8 cellular contexts compared by ENCODE assay signal in genomic region chr2:130726614-130727180, GRCh38. TPM values are rescaled to one million over a fixed set of nuclear protein-coding genes. Genes with fewer than 3 reads are reported as not detected.
A peak's percentile ranks its signal among the peaks of the same experiment; 100 is the strongest.
DNase-seq lines count a peak whose midpoint lies in the region; ATAC-seq, FAIRE-seq and TF ChIP-seq lines count a peak whose summit lies in the region.

No MANE protein-coding gene starts in this region.

- no peak overlapping the region for H2AFZ ChIP-seq in HepG2 (ENCODE audit: low read length)

- H3K4me2 ChIP-seq in HepG2 (ENCODE audit: low read depth, low read length), result no peak overlapping the region

- DNase-seq in brain microvascular endothelial cell (no peak), HepG2 (ENCODE audit: low spot score) (no peak), cerebellar cortex (ENCODE audit: low spot score) (no peak)
- DNase-seq in stimulated activated CD4-positive, alpha-beta T cell treated with anti-CD3 and anti-CD28 coated beads, Interleukin-1b, Interleukin-23, amount 100 ng/mL, for 48 hours, result no peak

- H3K27ac ChIP-seq in 22Rv1 (peak overlapping the region; percentile 68), HUES48 (ENCODE audit: low read depth, low read length) (peak overlapping the region; percentile 68), brain microvascular endothelial cell (no peak overlapping the region), muscle layer of colon (ENCODE audit: low read depth, low read length) (no peak overlapping the region), HepG2 (ENCODE audit: extremely low read length, insufficient read depth, low read length) (no peak overlapping the region)

- H3K9ac ChIP-seq in HUES48 (ENCODE audit: low read depth, low read length) (peak overlapping the region; percentile 29; the same call in 1 of the 2 replicates), muscle layer of colon (ENCODE audit: low read length) (peak overlapping the region; percentile 30), HepG2 (ENCODE audit: insufficient read depth, low read depth, low read length) (no peak overlapping the region)

- H3K4me1 ChIP-seq in HUES48 (ENCODE audit: control insufficient read depth, insufficient read depth, low read length), result peaks cover 12% of the 10 kb centered on the region; the same call in 1 of the 2 replicates
- H3K4me1 ChIP-seq in muscle layer of colon (ENCODE audit: insufficient read depth, low read length), result peaks cover 9% of the 10 kb centered on the region
- no peaks in the 10 kb centered on the region for H3K4me1 ChIP-seq in HepG2 (ENCODE audit: insufficient read depth, low read length)

- ATAC-seq in GM21528 (IDR thresholded peaks at IDR 0.05; ENCODE audit: low FRiP score, unreplicated experiment) (no peak), HepG2 (no peak; the same call in 2 of the 3 replicates)

- no peak for TF ChIP-seq POLR2A in HepG2 (IDR thresholded peaks at IDR 0.05; ENCODE audit: insufficient read depth in 1 of 2, low read depth in 2 of 2, low read length in 2 of 2)

- no peak for TF ChIP-seq RAD21 in HepG2 (CRISPR knock-in tag; IDR thresholded peaks at IDR 0.05)

- no peaks in the 10 kb centered on the region for H3K79me2 ChIP-seq in HepG2 (ENCODE audit: insufficient read depth, low read length)

- H3K9me3 ChIP-seq in HUES48 (ENCODE audit: control insufficient read depth, insufficient read depth, low read length) (no peaks in the 10 kb centered on the region), muscle layer of colon (ENCODE audit: low read length) (no peaks in the 10 kb centered on the region), HepG2 (ENCODE audit: low read length) (no peaks in the 10 kb centered on the region)

- 74% methylated on average over 18 of the region's 20 CpGs for WGBS in HepG2 (ENCODE audit: low lambda C conversion rate)

- no TSS peak for BruUV-seq in HepG2 (replicated peaks; lab: Mats Ljungman, UMichigan)

- CTCF ChIA-PET in HepG2 (lab: Yijun Ruan, JAX; ENCODE audit: low intra/inter-chr PET ratio, low total read pairs), result no interaction called here

- peak overlapping the region; percentile 83 for H3K4me3 ChIP-seq in HUES48 (ENCODE audit: low read depth, low read length)
- peak overlapping the region; percentile 58 for H3K4me3 ChIP-seq in brain microvascular endothelial cell (ENCODE audit: low read depth, low read length)
- peak overlapping the region; percentile 62 to 72 for H3K4me3 ChIP-seq in muscle layer of colon (ENCODE audit: low read depth in 1 of 2, low read length in 2 of 2)
- no peak overlapping the region for H3K4me3 ChIP-seq in HepG2 (replicated peaks in 1 of 3; ENCODE audit: insufficient read depth in 1 of 3, low read depth in 2 of 3, low read length in 3 of 3)

- no peak for FAIRE-seq in HepG2 (lab: Jason Lieb, UNC)

- no peaks in the 10 kb centered on the region for H4K20me1 ChIP-seq in HepG2 (ENCODE audit: insufficient read depth, low read length)

- TF ChIP-seq CTCF in 22Rv1 (IDR thresholded peaks at IDR 0.05) (no peak), brain microvascular endothelial cell (IDR thresholded peaks at IDR 0.05; ENCODE audit: low read depth, low read length, missing control alignments) (no peak), HepG2 (CRISPR knock-in tag; IDR thresholded peaks at IDR 0.05) (no peak)

- POLR2A ChIA-PET in HepG2 (lab: Yijun Ruan, JAX), result no interaction called here

- TF ChIP-seq EP300 in HepG2 (IDR thresholded peaks at IDR 0.05; ENCODE audit: low read depth in 2 of 2, low read length in 2 of 2) (no peak), HepG2 (CRISPR knock-in tag; IDR thresholded peaks at IDR 0.05; ENCODE audit: borderline replicate concordance) (no peak)

- intact Hi-C loops in HepG2 (cut with micrococcal nuclease; ENCODE audit: unreplicated experiment), result no loop called here

- in situ Hi-C loops in brain microvascular endothelial cell (cut with HindIII; ENCODE audit: low pct_ligation_motif_present, low sequenced_read_pairs) (no loop called here), HepG2 (cut with HindIII; ENCODE audit: extremely low pct_ligation_motif_present, low pct_unique_long_range_greater_than_20kb) (no loop called here)

- H3K36me3 ChIP-seq in HUES48 (ENCODE audit: control insufficient read depth, insufficient read depth, low read length) (no peaks in the 10 kb centered on the region), brain microvascular endothelial cell (replicated peaks) (no peaks in the 10 kb centered on the region), muscle layer of colon (ENCODE audit: insufficient read depth, low read length) (no peaks in the 10 kb centered on the region), HepG2 (replicated peaks in 1 of 2; ENCODE audit: control insufficient read depth in 1 of 2, insufficient read depth in 2 of 2, low read length in 2 of 2) (no peaks in the 10 kb centered on the region)

- H3K27me3 ChIP-seq in HUES48 (ENCODE audit: control insufficient read depth, insufficient read depth, low read length), result peaks cover 16% of the 10 kb centered on the region
- no peaks in the 10 kb centered on the region for H3K27me3 ChIP-seq in brain microvascular endothelial cell (replicated peaks)
- no peaks in the 10 kb centered on the region for H3K27me3 ChIP-seq in muscle layer of colon (ENCODE audit: control insufficient read depth in 1 of 2, insufficient read depth in 2 of 2, low read length in 2 of 2)
- H3K27me3 ChIP-seq in HepG2 (ENCODE audit: control insufficient read depth in 1 of 2, insufficient read depth in 2 of 2, low read length in 2 of 2), result peaks cover 0 to 23% of the 10 kb centered on the region in 2 experiments; a peak in 2 of 5 replicates

TF ChIP-seq in HepG2, 621 proteins besides CTCF, POLR2A, EP300 and RAD21 (continues in another document):
- TF ChIP-seq, protein P1, sequence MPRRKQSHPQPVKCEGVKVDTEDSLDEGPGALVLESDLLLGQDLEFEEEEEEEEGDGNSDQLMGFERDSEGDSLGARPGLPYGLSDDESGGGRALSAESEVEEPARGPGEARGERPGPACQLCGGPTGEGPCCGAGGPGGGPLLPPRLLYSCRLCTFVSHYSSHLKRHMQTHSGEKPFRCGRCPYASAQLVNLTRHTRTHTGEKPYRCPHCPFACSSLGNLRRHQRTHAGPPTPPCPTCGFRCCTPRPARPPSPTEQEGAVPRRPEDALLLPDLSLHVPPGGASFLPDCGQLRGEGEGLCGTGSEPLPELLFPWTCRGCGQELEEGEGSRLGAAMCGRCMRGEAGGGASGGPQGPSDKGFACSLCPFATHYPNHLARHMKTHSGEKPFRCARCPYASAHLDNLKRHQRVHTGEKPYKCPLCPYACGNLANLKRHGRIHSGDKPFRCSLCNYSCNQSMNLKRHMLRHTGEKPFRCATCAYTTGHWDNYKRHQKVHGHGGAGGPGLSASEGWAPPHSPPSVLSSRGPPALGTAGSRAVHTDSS (CRISPR knock-in tag; conservative IDR thresholded peaks at IDR 0.05), result no peak

RNA-seq across cellular contexts. Expression of gene GPR148, which starts 2.2 kb away (rescaled TPM):
- total RNA-seq in HepG2 (2016; rRNA removed; fragmentation: Illumina TruSeq; extraction: Trizol), result not detected in 2 replicates
- total RNA-seq in HepG2 (2016; cell fraction: cytosol; rRNA removed; fragmentation: Illumina TruSeq; extraction: Trizol; ENCODE audit: low read depth), result not detected in 2 replicates
- not detected in 2 replicates for total RNA-seq in HepG2 (2016; cell fraction: insoluble cytoplasmic fraction; rRNA removed; fragmentation: Illumina TruSeq; extraction: Trizol)
- total RNA-seq in HepG2 (2016; cell fraction: membrane; rRNA removed; fragmentation: Illumina TruSeq; extraction: Trizol), result not detected in 2 replicates
- not detected in 2 replicates for total RNA-seq in HepG2 (2016; cell fraction: nucleus; rRNA removed; fragmentation: Illumina TruSeq; extraction: Trizol)
- polyA plus RNA-seq in HepG2 (2011; rRNA removed), result not detected in 2 replicates
- not detected in 2 replicates for polyA plus RNA-seq in HepG2 (2011; cell fraction: cytosol; rRNA removed)
- polyA plus RNA-seq in HepG2 (2011; cell fraction: nucleus; rRNA removed), result not detected in 2 replicates
- polyA plus RNA-seq in HepG2 (2012), result not detected in 2 replicates
- polyA plus RNA-seq in HepG2 (2016; cell fraction: cytosol; fragmentation: Illumina TruSeq; extraction: Trizol; ENCODE audit: low read depth), result not detected in 2 replicates
- not detected in 2 replicates for polyA plus RNA-seq in HepG2 (2016; cell fraction: insoluble cytoplasmic fraction; fragmentation: Illumina TruSeq; extraction: Trizol; ENCODE audit: low read depth)
- polyA plus RNA-seq in HepG2 (2016; cell fraction: membrane; fragmentation: Illumina TruSeq; extraction: Trizol; ENCODE audit: low read depth), result not detected in 2 replicates
- polyA plus RNA-seq in HepG2 (2016; cell fraction: nucleus; fragmentation: Illumina TruSeq; extraction: Trizol; ENCODE audit: insufficient read depth, low read depth), result not detected in 2 replicates
- not detected in 2 replicates for polyA minus RNA-seq in HepG2 (2011; rRNA and poly(A)+ RNA removed; ENCODE audit: low replicate concordance)
- not detected in 2 replicates for polyA minus RNA-seq in HepG2 (2011; cell fraction: cytosol; rRNA and poly(A)+ RNA removed)
- polyA minus RNA-seq in HepG2 (2011; cell fraction: nucleus; rRNA and poly(A)+ RNA removed), result not detected in 2 replicates

RNA-seq across cellular contexts. Expression of gene AMER3, which starts 28.6 kb away (rescaled TPM):
- total RNA-seq in HepG2 (2016; rRNA removed; fragmentation: Illumina TruSeq; extraction: Trizol), result not detected in 2 replicates
- not detected in 2 replicates for total RNA-seq in HepG2 (2016; cell fraction: cytosol; rRNA removed; fragmentation: Illumina TruSeq; extraction: Trizol; ENCODE audit: low read depth)
- not detected in 2 replicates for total RNA-seq in HepG2 (2016; cell fraction: insoluble cytoplasmic fraction; rRNA removed; fragmentation: Illumina TruSeq; extraction: Trizol)
- not detected in 2 replicates for total RNA-seq in HepG2 (2016; cell fraction: membrane; rRNA removed; fragmentation: Illumina TruSeq; extraction: Trizol)
- not detected in 2 replicates for total RNA-seq in HepG2 (2016; cell fraction: nucleus; rRNA removed; fragmentation: Illumina TruSeq; extraction: Trizol)
- polyA plus RNA-seq in HepG2 (2011; rRNA removed), result not detected in 2 replicates
- polyA plus RNA-seq in HepG2 (2011; cell fraction: cytosol; rRNA removed), result not detected in 2 replicates
- polyA plus RNA-seq in HepG2 (2011; cell fraction: nucleus; rRNA removed), result not detected in 2 replicates
- polyA plus RNA-seq in HepG2 (2012), result not detected in 2 replicates
- polyA plus RNA-seq in HepG2 (2016; cell fraction: cytosol; fragmentation: Illumina TruSeq; extraction: Trizol; ENCODE audit: low read depth), result not detected in 2 replicates
- polyA plus RNA-seq in HepG2 (2016; cell fraction: insoluble cytoplasmic fraction; fragmentation: Illumina TruSeq; extraction: Trizol; ENCODE audit: low read depth), result not detected in 2 replicates
- polyA plus RNA-seq in HepG2 (2016; cell fraction: membrane; fragmentation: Illumina TruSeq; extraction: Trizol; ENCODE audit: low read depth), result not detected in 2 replicates
- polyA plus RNA-seq in HepG2 (2016; cell fraction: nucleus; fragmentation: Illumina TruSeq; extraction: Trizol; ENCODE audit: insufficient read depth, low read depth), result not detected in 2 replicates
- polyA minus RNA-seq in HepG2 (2011; rRNA and poly(A)+ RNA removed; ENCODE audit: low replicate concordance), result not detected in 2 replicates
- polyA minus RNA-seq in HepG2 (2011; cell fraction: cytosol; rRNA and poly(A)+ RNA removed), result not detected in 2 replicates
- polyA minus RNA-seq in HepG2 (2011; cell fraction: nucleus; rRNA and poly(A)+ RNA removed), result not detected in 2 replicates

Comparison
In these comparisons a context has a peak if more than half of its experiments do, and no peak if none do; other contexts are left out.
1. H3K27ac ChIP-seq: peak in 22Rv1 (single experiment) and HUES48 (single experiment); none in brain microvascular endothelial cell (single experiment), muscle layer of colon (single experiment) and HepG2 (single experiment).
2. H3K4me3 ChIP-seq: peak in HUES48 (single experiment), brain microvascular endothelial cell (single experiment) and muscle layer of colon (2 of 2); none in HepG2 (0 of 3).